ENCODE assay signal across 8 cellular contexts in the genomic region with DNA sequence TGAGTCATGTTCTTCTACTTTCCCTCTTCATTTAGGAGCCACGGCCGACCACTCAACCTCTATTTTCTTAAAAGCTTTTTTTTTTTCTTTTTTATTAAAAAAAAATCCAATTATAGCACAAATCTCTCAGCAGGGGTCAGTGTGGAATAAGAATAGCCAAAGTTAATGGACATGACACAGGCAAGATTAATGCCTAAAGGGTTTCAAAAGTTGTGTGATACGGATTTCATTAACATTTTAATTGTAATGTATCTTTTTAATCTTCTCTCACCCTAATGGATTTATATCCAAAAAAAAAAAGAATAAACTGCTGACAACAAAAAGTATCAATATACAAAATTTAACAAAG. TPM values are rescaled to one million over a fixed set of nuclear protein-coding genes. Genes with fewer than 3 reads are reported as not detected.
DNase-seq lines count a peak whose midpoint lies in the region; ATAC-seq and TF ChIP-seq lines count a peak whose summit lies in the region.
"Had no signal": no experiment of that assay in that cellular context is flagged by ENCODE, and none has a peak within 500 bp of the region (broad histone marks: within the 10 kb centered on the region; RNA-seq: fewer than 3 reads in every experiment).

No MANE protein-coding gene starts in this region.

- H3K9me2 ChIP-seq in Loucy (replicated peaks; ENCODE audit: low read depth, low read length) = no peaks in the 10 kb centered on the region

- peaks cover 70% of the 10 kb centered on the region for H3K4me1 Mint-ChIP-seq in dendritic cell treated with granulocyte-macrophage colony-stimulating factor and Interleukin-4, amounts not matched to agents 40 ng/mL and 50 ng/mL, for 4 days (ENCODE audit: low read depth)
- peaks cover 2% of the 10 kb centered on the region for H3K4me1 Mint-ChIP-seq in progenitor cell of endocrine pancreas (ENCODE audit: low read depth)

- peaks cover 16% of the 10 kb centered on the region for H3K4me1 ChIP-seq in Loucy (ENCODE audit: insufficient read depth, low read length, poor library complexity, severe bottlenecking)

- H3K36me3 Mint-ChIP-seq in dendritic cell treated with granulocyte-macrophage colony-stimulating factor and Interleukin-4, amounts not matched to agents 40 ng/mL and 50 ng/mL, for 4 days (ENCODE audit: low read depth) = peaks cover 30% of the 10 kb centered on the region
- H3K36me3 Mint-ChIP-seq in progenitor cell of endocrine pancreas (ENCODE audit: insufficient read depth) = no peaks in the 10 kb centered on the region
- H3K36me3 Mint-ChIP-seq: activated naive CD4-positive, alpha-beta T cell treated with anti-CD3 and anti-CD28 coated beads, Interleukin-2, amount 50 U/mL, for 24 hours had no signal

- no peaks in the 10 kb centered on the region for H3K27me3 Mint-ChIP-seq in dendritic cell treated with granulocyte-macrophage colony-stimulating factor and Interleukin-4, amounts not matched to agents 40 ng/mL and 50 ng/mL, for 4 days
- no peaks in the 10 kb centered on the region for H3K27me3 Mint-ChIP-seq in progenitor cell of endocrine pancreas
- H3K27me3 Mint-ChIP-seq: activated naive CD4-positive, alpha-beta T cell treated with anti-CD3 and anti-CD28 coated beads, Interleukin-2, amount 50 U/mL, for 24 hours had no signal

- intact Hi-C loops in dendritic cell treated with granulocyte-macrophage colony-stimulating factor and Interleukin-4, amounts not matched to agents 40 ng/mL and 50 ng/mL, for 4 days (cut with micrococcal nuclease) = loop anchor here (5.0 kb wide), 1 partner anchor 42 kb away; no protein-coding TSS in a partner anchor

- peak overlapping the region; percentile 25 for H3K4me3 Mint-ChIP-seq in dendritic cell treated with granulocyte-macrophage colony-stimulating factor and Interleukin-4, amounts not matched to agents 40 ng/mL and 50 ng/mL, for 4 days
- no peak overlapping the region for H3K4me3 Mint-ChIP-seq in progenitor cell of endocrine pancreas (ENCODE audit: low read depth)
- H3K4me3 Mint-ChIP-seq: activated naive CD4-positive, alpha-beta T cell treated with anti-CD3 and anti-CD28 coated beads, Interleukin-2, amount 50 U/mL, for 24 hours had no signal

- H3K27me3 ChIP-seq in Loucy (ENCODE audit: insufficient read depth, low read length, poor library complexity, severe bottlenecking) = no peaks in the 10 kb centered on the region

- H3K4me2 ChIP-seq in Loucy (ENCODE audit: low read depth, low read length, poor library complexity, severe bottlenecking) = peak overlapping the region; percentile 56

- peak; percentile 36 for DNase-seq in EL
- no peak for DNase-seq in progenitor cell of endocrine pancreas (ENCODE audit: low spot score, unreplicated experiment)
- no peak for DNase-seq in activated CD8-positive, alpha-beta memory T cell treated with anti-CD3 and anti-CD28 coated beads for 24 hours
- no peak for DNase-seq in medulla oblongata (ENCODE audit: extremely low spot score)

- peak; percentile 64 for TF ChIP-seq CTCF in Loucy (conservative IDR thresholded peaks at IDR 0.05; ENCODE audit: low read length)
- TF ChIP-seq CTCF in progenitor cell of endocrine pancreas (IDR thresholded peaks at IDR 0.05; ENCODE audit: unreplicated experiment) = peak; percentile 49

- H3K9me3 ChIP-seq in Loucy (ENCODE audit: insufficient read depth, low read depth, low read length) = no peaks in the 10 kb centered on the region

- peak overlapping the region; percentile 42; the same call in 1 of the 2 replicates for H2AFZ ChIP-seq in Loucy (ENCODE audit: low read length)

- no peak for ATAC-seq in GM21447 (IDR thresholded peaks at IDR 0.05; ENCODE audit: unreplicated experiment)

- H4K20me1 ChIP-seq in Loucy (ENCODE audit: insufficient read depth, low read length, poor library complexity, severe bottlenecking) = no peaks in the 10 kb centered on the region

- no peaks in the 10 kb centered on the region for H3K79me2 ChIP-seq in Loucy (ENCODE audit: insufficient read depth, low read length)

- H3K36me3 ChIP-seq in Loucy (ENCODE audit: insufficient read depth, low read length) = no peaks in the 10 kb centered on the region

- peak overlapping the region; percentile 17 for H3K4me3 ChIP-seq in Loucy (ENCODE audit: low read length, poor library complexity, severe bottlenecking)

- no peaks in the 10 kb centered on the region for H3K9me3 Mint-ChIP-seq in dendritic cell treated with granulocyte-macrophage colony-stimulating factor and Interleukin-4, amounts not matched to agents 40 ng/mL and 50 ng/mL, for 4 days
- H3K9me3 Mint-ChIP-seq in progenitor cell of endocrine pancreas (ENCODE audit: low read depth) = no peaks in the 10 kb centered on the region
- H3K9me3 Mint-ChIP-seq: activated naive CD4-positive, alpha-beta T cell treated with anti-CD3 and anti-CD28 coated beads, Interleukin-2, amount 50 U/mL, for 24 hours had no signal

- H3K9ac ChIP-seq in Loucy (ENCODE audit: low read depth, low read length, poor library complexity, severe bottlenecking) = peak overlapping the region; percentile 65

- peak overlapping the region; percentile 26 for H3K27ac Mint-ChIP-seq in dendritic cell treated with granulocyte-macrophage colony-stimulating factor and Interleukin-4, amounts not matched to agents 40 ng/mL and 50 ng/mL, for 4 days
- H3K27ac Mint-ChIP-seq in progenitor cell of endocrine pancreas = no peak overlapping the region
- H3K27ac Mint-ChIP-seq: activated naive CD4-positive, alpha-beta T cell treated with anti-CD3 and anti-CD28 coated beads, Interleukin-2, amount 50 U/mL, for 24 hours had no signal

- no peaks in the 10 kb centered on the region for H3F3A ChIP-seq in Loucy (ENCODE audit: low read depth)

RNA-seq across cellular contexts. Expression of a gene that starts 5.4 kb away (rescaled TPM):
- 11.6 and 12.9 TPM in 2 replicates for total RNA-seq in progenitor cell of endocrine pancreas

RNA-seq across cellular contexts. Expression of a gene that starts 29.0 kb away (rescaled TPM):
- total RNA-seq in progenitor cell of endocrine pancreas = 39.2 and 39.5 TPM in 2 replicates
